ENCODE assay signal across 8 cellular contexts in the genomic region with DNA sequence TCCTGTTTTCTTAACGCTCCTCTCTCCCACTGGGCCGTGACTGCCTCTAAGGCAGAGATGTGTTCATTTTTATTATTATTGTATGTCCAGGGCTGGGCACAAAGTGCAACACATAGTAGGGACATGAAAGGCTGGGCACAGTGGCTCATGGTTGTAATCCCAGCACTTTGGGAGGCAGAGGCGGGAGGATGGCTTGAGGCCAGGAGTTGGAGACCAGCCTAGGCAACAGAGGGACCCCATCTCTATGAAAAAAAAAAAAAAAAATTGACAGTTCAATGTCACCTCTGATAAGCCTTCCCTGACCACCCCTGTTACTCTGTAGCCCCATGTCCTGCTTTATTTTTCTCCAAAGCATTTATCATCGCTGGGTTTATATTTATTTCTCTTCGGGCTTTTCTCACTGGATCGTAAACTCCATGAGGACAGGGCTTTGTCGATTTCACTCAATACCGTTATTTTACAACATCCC. TPM values are rescaled to one million over a fixed set of nuclear protein-coding genes. Genes with fewer than 3 reads are reported as not detected.
DNase-seq lines count a peak whose midpoint lies in the region; ATAC-seq, FAIRE-seq and TF ChIP-seq lines count a peak whose summit lies in the region.

No MANE protein-coding gene starts in this region.

- peak overlapping the region; percentile 96 for H3K4me3 Mint-ChIP-seq in natural killer cell treated with Interleukin-12 subunit alpha and Interleukin-12 subunit beta and Interleukin-15 and Interleukin-18, amount 100 ng/mL, for 72 hours

- H3K9me3 ChIP-seq in KOPT-K1 (ENCODE audit: insufficient read depth, low read length, poor library complexity, severe bottlenecking), result no peaks in the 10 kb centered on the region
- H3K9me3 ChIP-seq in BE2C, result no peaks in the 10 kb centered on the region

- FAIRE-seq in bronchial epithelial cell (lab: Jason Lieb, UNC) (no peak), GM19239 (lab: Jason Lieb, UNC) (no peak)

- peak overlapping the region; percentile 97 for H3K27ac Mint-ChIP-seq in natural killer cell treated with Interleukin-12 subunit alpha and Interleukin-12 subunit beta and Interleukin-15 and Interleukin-18, amount 100 ng/mL, for 72 hours

- H3K27ac ChIP-seq in ACC112 (ENCODE audit: low read depth, low read length) (peak overlapping the region; percentile 26), KOPT-K1 (ENCODE audit: low read depth, low read length, poor library complexity, severe bottlenecking) (peak overlapping the region; percentile 96)

- ATAC-seq in natural killer cell treated with Interleukin-12 subunit alpha and Interleukin-12 subunit beta and Interleukin-15 and Interleukin-18, amount 100 ng/mL, for 72 hours, result no peak

- H3K27me3 ChIP-seq in ACC112 (ENCODE audit: insufficient read depth, low read length) (no peaks in the 10 kb centered on the region), bronchial epithelial cell (ENCODE audit: control insufficient read depth, insufficient read depth, low read length) (no peaks in the 10 kb centered on the region), BE2C (no peaks in the 10 kb centered on the region)

- H2AFZ ChIP-seq in ACC112 (ENCODE audit: low read length, unreplicated experiment), result peak overlapping the region; percentile 31

- DNase-seq in bronchial epithelial cell (ENCODE audit: low read depth) (no peak), NCI-H1105 treated with DMSO at 0.1 percent for 48 hours (lab: John Stamatoyannopoulos, UW) (no peak), NCI-H2107 treated with DMSO at 0.1 percent for 48 hours (lab: John Stamatoyannopoulos, UW; ENCODE audit: unreplicated experiment) (no peak), GM19239 (ENCODE audit: insufficient read length, low spot score) (no peak), BE2C (no peak)
- DNase-seq in natural killer cell treated with Interleukin-12 subunit alpha and Interleukin-12 subunit beta and Interleukin-15 and Interleukin-18, amount 100 ng/mL, for 72 hours (ENCODE audit: low spot score), result no peak

- peaks cover 37 to 45% of the 10 kb centered on the region in 2 donors for H3K4me1 Mint-ChIP-seq in natural killer cell treated with Interleukin-12 subunit alpha and Interleukin-12 subunit beta and Interleukin-15 and Interleukin-18, amount 100 ng/mL, for 72 hours (ENCODE audit: low read depth in 2 of 2)

- H3K27me3 Mint-ChIP-seq in natural killer cell treated with Interleukin-12 subunit alpha and Interleukin-12 subunit beta and Interleukin-15 and Interleukin-18, amount 100 ng/mL, for 72 hours, result no peaks in the 10 kb centered on the region

- H3K4me3 ChIP-seq in ACC112 (ENCODE audit: low read depth, low read length) (no peak overlapping the region), bronchial epithelial cell (ENCODE audit: low read depth, low read length) (peak overlapping the region; percentile 91), BE2C (ENCODE audit: low read depth, low read length) (no peak overlapping the region)

- H3K4me1 ChIP-seq in ACC112 (ENCODE audit: control insufficient read depth, insufficient read depth, low read length, unreplicated experiment), result peaks cover 24% of the 10 kb centered on the region
- peaks cover 2% of the 10 kb centered on the region; the same call in 1 of the 2 replicates for H3K4me1 ChIP-seq in BE2C

- H3K36me3 ChIP-seq in ACC112 (ENCODE audit: insufficient read depth, low read length) (no peaks in the 10 kb centered on the region), KOPT-K1 (ENCODE audit: insufficient read depth, low read length) (peaks cover 31% of the 10 kb centered on the region), bronchial epithelial cell (ENCODE audit: control insufficient read depth, insufficient read depth, low read length) (no peaks in the 10 kb centered on the region), BE2C (peaks cover 15% of the 10 kb centered on the region)

- TF ChIP-seq CTCF in bronchial epithelial cell (IDR thresholded peaks at IDR 0.05; ENCODE audit: insufficient read depth, low read length, severe bottlenecking) (no peak), BE2C (IDR thresholded peaks at IDR 0.05; ENCODE audit: low read depth, low read length) (no peak)

- peaks cover 25% of the 10 kb centered on the region for H3K36me3 Mint-ChIP-seq in natural killer cell treated with Interleukin-12 subunit alpha and Interleukin-12 subunit beta and Interleukin-15 and Interleukin-18, amount 100 ng/mL, for 72 hours

- H3K9me3 Mint-ChIP-seq in natural killer cell treated with Interleukin-12 subunit alpha and Interleukin-12 subunit beta and Interleukin-15 and Interleukin-18, amount 100 ng/mL, for 72 hours, result peaks cover 3% of the 10 kb centered on the region

- peaks cover 42% of the 10 kb centered on the region for H3K79me2 ChIP-seq in ACC112 (ENCODE audit: control insufficient read depth, insufficient read depth, low read length, unreplicated experiment)

RNA-seq across cellular contexts. Expression of gene SAE1, which starts 0.5 kb away (rescaled TPM):
- total RNA-seq in bronchial epithelial cell, result 90.6 and 108 TPM in 2 replicates
- total RNA-seq in natural killer cell treated with Interleukin-12 subunit alpha and Interleukin-12 subunit beta and Interleukin-15 and Interleukin-18, amount 100 ng/mL, for 72 hours, result 100 to 1,000 TPM in 1 of 2 donors, 10 to 100 TPM in 1; 95.6 to 158 TPM
- polyA plus RNA-seq in BE2C (2012; ENCODE audit: insufficient read depth, insufficient read length, low read depth), result 148 TPM

RNA-seq across cellular contexts. Expression of gene ZC3H4, which starts 16.6 kb away (rescaled TPM):
- 2.6 and 7.0 TPM in 2 replicates for total RNA-seq in bronchial epithelial cell
- 100 to 1,000 TPM; 150 to 169 TPM for total RNA-seq in natural killer cell treated with Interleukin-12 subunit alpha and Interleukin-12 subunit beta and Interleukin-15 and Interleukin-18, amount 100 ng/mL, for 72 hours
- 17.5 TPM for polyA plus RNA-seq in BE2C (2012; ENCODE audit: insufficient read depth, insufficient read length, low read depth)

Comparison
In these comparisons a context has a peak if more than half of its experiments do, and no peak if none do; other contexts are left out.
1. RNA of gene ZC3H4, which starts 16.6 kb away (total RNA-seq): 150 to 169 TPM in natural killer cell treated with Interleukin-12 subunit alpha and Interleukin-12 subunit beta and Interleukin-15 and Interleukin-18, amount 100 ng/mL, for 72 hours; 2.6 to 7.0 TPM in bronchial epithelial cell; every median in the first group is over 10 times any median in the second.